Comparison of ENCODE assay signal across 1 cellular context in genomic region chr17:81034779-81035388, GRCh38.
A peak's percentile ranks its signal among the peaks of the same experiment; 100 is the strongest.
TF ChIP-seq lines count a peak whose summit lies in the region.

BAIAP2 (plus strand) TSS chr17:81035151; CDS start chr17:81035255, 104 bp downstream.

TF ChIP-seq in K562, 482 proteins besides CTCF, POLR2A, EP300 and RAD21 (continued from another document):
- TF ChIP-seq ZNF318 (IDR thresholded peaks at IDR 0.05; ENCODE audit: borderline replicate concordance in 1 of 2, low read depth in 1 of 2) (no peak), TBP (optimal IDR thresholded peaks at IDR 0.05; ENCODE audit: low read depth, low read length) (peak; percentile 98), SP2 (IDR thresholded peaks at IDR 0.05; ENCODE audit: extremely low read depth, low read depth, low read length, poor library complexity, severe bottlenecking) (peak; percentile 76), ARNT (IDR thresholded peaks at IDR 0.05) (no peak), YY1 (IDR thresholded peaks at IDR 0.05; ENCODE audit: borderline replicate concordance in 1 of 3, control insufficient read depth in 1 of 3, extremely low read depth in 1 of 3, insufficient read depth in 3 of 3, insufficient read length in 1 of 3, insufficient replicate concordance in 2 of 3, low read depth in 1 of 3, low read length in 2 of 3) (peak in 1 of 3 experiments; percentile 55), NEUROD1 (IDR thresholded peaks at IDR 0.05; ENCODE audit: borderline replicate concordance, low read depth, low read length, partially characterized antibody) (peak; percentile 41), GABPA (tag; conservative IDR thresholded peaks at IDR 0.05; ENCODE audit: low read depth) (peak; percentile 73), SMAD4 (CRISPR knock-in tag; conservative IDR thresholded peaks at IDR 0.05) (peak; percentile 81)
